ENCODE assay signal across 1 cellular context in the genomic region with DNA sequence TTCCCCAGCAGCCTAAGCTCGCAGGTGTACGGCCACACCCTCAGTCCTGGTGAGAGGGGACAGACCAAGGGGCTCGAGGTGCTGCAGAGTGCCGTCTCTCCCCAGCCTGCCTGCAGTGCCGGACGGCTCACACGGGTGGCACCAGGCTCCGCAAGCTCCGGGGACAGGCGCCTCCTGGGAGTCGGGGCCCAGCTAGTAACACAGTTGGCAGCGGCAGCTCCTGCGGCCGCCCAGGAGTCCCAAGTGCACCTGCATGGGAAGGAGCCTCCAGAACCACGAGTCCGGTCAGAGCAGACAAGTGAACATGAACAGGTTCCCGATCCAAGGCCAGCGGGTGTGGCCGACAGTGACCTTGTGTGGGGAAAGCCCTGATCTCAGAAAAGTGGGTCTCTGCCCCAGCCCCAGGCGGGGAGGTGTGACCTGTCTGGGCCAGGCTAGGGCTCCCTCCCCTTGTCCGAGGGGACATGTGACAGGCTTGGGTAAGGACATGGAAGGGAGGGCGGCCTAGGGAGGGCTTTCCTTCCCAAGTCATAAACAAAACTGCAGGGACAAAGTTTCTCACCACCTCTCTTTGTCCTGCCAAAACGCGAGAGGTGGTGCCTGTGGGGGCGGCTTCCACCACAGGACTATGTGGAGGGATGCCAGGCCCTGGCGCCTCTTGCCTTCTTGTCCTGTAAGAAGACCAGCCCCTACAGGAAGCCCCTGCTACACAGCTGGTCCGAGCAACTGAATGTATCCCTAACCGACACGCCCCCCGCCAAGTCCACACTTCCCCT.
TF ChIP-seq lines count a peak whose summit lies in the region.

No MANE protein-coding gene starts in this region.

TF ChIP-seq in H1, 55 proteins besides CTCF, POLR2A, EP300 and RAD21 (continued from another document):
- TF ChIP-seq, protein P1, sequence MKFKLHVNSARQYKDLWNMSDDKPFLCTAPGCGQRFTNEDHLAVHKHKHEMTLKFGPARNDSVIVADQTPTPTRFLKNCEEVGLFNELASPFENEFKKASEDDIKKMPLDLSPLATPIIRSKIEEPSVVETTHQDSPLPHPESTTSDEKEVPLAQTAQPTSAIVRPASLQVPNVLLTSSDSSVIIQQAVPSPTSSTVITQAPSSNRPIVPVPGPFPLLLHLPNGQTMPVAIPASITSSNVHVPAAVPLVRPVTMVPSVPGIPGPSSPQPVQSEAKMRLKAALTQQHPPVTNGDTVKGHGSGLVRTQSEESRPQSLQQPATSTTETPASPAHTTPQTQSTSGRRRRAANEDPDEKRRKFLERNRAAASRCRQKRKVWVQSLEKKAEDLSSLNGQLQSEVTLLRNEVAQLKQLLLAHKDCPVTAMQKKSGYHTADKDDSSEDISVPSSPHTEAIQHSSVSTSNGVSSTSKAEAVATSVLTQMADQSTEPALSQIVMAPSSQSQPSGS (IDR thresholded peaks at IDR 0.05; ENCODE audit: low read length) = no peak
- TF ChIP-seq RFX5 (IDR thresholded peaks at IDR 0.05; ENCODE audit: borderline replicate concordance, low read depth, low read length) (no peak), TBP (IDR thresholded peaks at IDR 0.05; ENCODE audit: low read depth, low read length) (no peak), ASH2L (IDR thresholded peaks at IDR 0.05; ENCODE audit: low read length) (no peak), CHD1 (IDR thresholded peaks at IDR 0.05; ENCODE audit: low read depth, low read length) (no peak)
